1 cellular context compared by ENCODE assay signal in the genomic region with DNA sequence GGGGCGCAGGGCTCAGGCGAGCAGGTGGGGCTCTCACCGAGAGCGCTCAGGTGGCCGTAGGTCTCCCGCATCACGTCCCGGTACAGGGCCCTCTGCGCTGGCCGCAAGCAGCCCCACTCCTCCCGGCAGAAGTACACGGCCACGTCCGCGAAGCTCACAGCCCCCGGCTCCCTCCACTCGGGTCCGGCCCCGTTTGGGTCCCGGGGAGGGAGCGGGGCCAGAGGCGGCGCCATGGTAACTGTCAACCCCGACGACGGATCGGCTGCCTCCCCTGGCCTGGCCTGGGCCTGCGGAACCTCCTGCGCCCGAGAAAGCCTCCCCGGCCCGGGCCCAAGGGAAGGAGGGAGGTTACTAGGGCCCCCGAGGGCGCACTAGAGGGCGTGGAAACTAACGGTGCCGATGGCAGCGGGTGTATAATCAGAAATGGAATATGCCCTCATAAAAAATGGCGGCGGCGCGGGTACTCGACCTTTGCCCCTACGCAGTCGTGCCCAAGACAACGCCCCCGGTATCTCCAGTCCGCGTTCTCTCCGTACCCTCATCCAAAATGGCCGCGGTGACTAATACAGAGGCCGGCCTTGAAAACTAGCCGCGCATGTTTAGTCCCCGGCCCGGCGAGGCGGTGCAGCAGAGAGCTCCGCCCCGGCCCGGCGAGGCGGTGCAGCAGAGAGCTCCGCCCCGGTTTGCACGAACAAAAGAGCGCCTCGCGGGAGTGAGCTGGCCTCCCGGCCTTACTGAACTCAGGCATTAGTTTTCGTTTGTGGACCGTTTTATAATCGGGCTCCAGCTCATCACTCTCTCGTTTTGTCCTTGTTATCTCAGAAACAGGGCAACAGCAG.
TF ChIP-seq lines count a peak whose summit lies in the region.

Gene ZNF764, minus strand, starts transcription at position 425 of the 839 bp plus-strand sequence. Its CDS starts 192 bp downstream, at position 233.

TF ChIP-seq in HepG2, 621 proteins besides CTCF, POLR2A, EP300 and RAD21 (continues in another document):
- TF ChIP-seq, protein P1, sequence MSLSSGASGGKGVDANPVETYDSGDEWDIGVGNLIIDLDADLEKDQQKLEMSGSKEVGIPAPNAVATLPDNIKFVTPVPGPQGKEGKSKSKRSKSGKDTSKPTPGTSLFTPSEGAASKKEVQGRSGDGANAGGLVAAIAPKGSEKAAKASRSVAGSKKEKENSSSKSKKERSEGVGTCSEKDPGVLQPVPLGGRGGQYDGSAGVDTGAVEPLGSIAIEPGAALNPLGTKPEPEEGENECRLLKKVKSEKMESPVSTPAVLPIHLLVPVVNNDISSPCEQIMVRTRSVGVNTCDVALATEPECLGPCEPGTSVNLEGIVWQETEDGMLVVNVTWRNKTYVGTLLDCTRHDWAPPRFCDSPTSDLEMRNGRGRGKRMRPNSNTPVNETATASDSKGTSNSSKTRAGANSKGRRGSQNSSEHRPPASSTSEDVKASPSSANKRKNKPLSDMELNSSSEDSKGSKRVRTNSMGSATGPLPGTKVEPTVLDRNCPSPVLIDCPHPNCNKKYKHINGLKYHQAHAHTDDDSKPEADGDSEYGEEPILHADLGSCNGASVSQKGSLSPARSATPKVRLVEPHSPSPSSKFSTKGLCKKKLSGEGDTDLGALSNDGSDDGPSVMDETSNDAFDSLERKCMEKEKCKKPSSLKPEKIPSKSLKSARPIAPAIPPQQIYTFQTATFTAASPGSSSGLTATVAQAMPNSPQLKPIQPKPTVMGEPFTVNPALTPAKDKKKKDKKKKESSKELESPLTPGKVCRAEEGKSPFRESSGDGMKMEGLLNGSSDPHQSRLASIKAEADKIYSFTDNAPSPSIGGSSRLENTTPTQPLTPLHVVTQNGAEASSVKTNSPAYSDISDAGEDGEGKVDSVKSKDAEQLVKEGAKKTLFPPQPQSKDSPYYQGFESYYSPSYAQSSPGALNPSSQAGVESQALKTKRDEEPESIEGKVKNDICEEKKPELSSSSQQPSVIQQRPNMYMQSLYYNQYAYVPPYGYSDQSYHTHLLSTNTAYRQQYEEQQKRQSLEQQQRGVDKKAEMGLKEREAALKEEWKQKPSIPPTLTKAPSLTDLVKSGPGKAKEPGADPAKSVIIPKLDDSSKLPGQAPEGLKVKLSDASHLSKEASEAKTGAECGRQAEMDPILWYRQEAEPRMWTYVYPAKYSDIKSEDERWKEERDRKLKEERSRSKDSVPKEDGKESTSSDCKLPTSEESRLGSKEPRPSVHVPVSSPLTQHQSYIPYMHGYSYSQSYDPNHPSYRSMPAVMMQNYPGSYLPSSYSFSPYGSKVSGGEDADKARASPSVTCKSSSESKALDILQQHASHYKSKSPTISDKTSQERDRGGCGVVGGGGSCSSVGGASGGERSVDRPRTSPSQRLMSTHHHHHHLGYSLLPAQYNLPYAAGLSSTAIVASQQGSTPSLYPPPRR (CRISPR knock-in tag; IDR thresholded peaks at IDR 0.05; ENCODE audit: borderline replicate concordance): 0 out of 2 replicates have a peak, but pooled peaks have one; percentile 12
- no peak for TF ChIP-seq MTA1 (CRISPR knock-in tag; IDR thresholded peaks at IDR 0.05; ENCODE audit: borderline replicate concordance)
- TF ChIP-seq CEBPB (IDR thresholded peaks at IDR 0.05; ENCODE audit: borderline replicate concordance, low read depth, low read length): no peak
- peak; percentile 59; the same call in 1 of the 2 replicates for TF ChIP-seq ZNF44 (CRISPR knock-in tag; IDR thresholded peaks at IDR 0.05)
- peak; percentile 90 for TF ChIP-seq ZNF335 (CRISPR knock-in tag; IDR thresholded peaks at IDR 0.05)
- TF ChIP-seq XBP1 (CRISPR knock-in tag; IDR thresholded peaks at IDR 0.05): no peak
- 0 out of 2 replicates have a peak, but pooled peaks have one; percentile 19 for TF ChIP-seq ZNF263 (CRISPR knock-in tag; IDR thresholded peaks at IDR 0.05)
- no peak for TF ChIP-seq CBX2 (IDR thresholded peaks at IDR 0.05; ENCODE audit: low read depth, low read length)
- no peak for TF ChIP-seq CBX2 (CRISPR knock-in tag; IDR thresholded peaks at IDR 0.05; ENCODE audit: low read depth)
- peak; percentile 62; the same call in 1 of the 2 replicates for TF ChIP-seq HOXA9 (CRISPR knock-in tag; IDR thresholded peaks at IDR 0.05; ENCODE audit: borderline replicate concordance)
- peak; percentile 22; the same call in 1 of the 2 replicates for TF ChIP-seq ZNF205 (CRISPR knock-in tag; IDR thresholded peaks at IDR 0.05)
- TF ChIP-seq SOX13 (IDR thresholded peaks at IDR 0.05): no peak
- TF ChIP-seq SOX13 (CRISPR knock-in tag; conservative IDR thresholded peaks at IDR 0.05 in 1 of 2, IDR thresholded peaks at IDR 0.05 in 1 of 2): peak in 1 of 2 experiments; percentile 68; a peak in 2 of 4 replicates
- TF ChIP-seq, protein P2, sequence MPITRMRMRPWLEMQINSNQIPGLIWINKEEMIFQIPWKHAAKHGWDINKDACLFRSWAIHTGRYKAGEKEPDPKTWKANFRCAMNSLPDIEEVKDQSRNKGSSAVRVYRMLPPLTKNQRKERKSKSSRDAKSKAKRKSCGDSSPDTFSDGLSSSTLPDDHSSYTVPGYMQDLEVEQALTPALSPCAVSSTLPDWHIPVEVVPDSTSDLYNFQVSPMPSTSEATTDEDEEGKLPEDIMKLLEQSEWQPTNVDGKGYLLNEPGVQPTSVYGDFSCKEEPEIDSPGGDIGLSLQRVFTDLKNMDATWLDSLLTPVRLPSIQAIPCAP (CRISPR knock-in tag; IDR thresholded peaks at IDR 0.05; ENCODE audit: low read depth): peak; percentile 70; the same call in 1 of the 2 replicates
- no peak; the same call in none of the 2 replicates for TF ChIP-seq ZSCAN31 (CRISPR knock-in tag; IDR thresholded peaks at IDR 0.05; ENCODE audit: low read depth)
- TF ChIP-seq ZNF766 (CRISPR knock-in tag; IDR thresholded peaks at IDR 0.05; ENCODE audit: borderline replicate concordance): no peak; the same call in 1 of the 2 replicates
- TF ChIP-seq TBX3 (IDR thresholded peaks at IDR 0.05; ENCODE audit: borderline replicate concordance): no peak; the same call in 1 of the 2 replicates
- TF ChIP-seq, protein P3, sequence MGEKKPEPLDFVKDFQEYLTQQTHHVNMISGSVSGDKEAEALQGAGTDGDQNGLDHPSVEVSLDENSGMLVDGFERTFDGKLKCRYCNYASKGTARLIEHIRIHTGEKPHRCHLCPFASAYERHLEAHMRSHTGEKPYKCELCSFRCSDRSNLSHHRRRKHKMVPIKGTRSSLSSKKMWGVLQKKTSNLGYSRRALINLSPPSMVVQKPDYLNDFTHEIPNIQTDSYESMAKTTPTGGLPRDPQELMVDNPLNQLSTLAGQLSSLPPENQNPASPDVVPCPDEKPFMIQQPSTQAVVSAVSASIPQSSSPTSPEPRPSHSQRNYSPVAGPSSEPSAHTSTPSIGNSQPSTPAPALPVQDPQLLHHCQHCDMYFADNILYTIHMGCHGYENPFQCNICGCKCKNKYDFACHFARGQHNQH (CRISPR knock-in tag; IDR thresholded peaks at IDR 0.05): peak; percentile 89
- no peak; the same call in 1 of the 2 replicates for TF ChIP-seq ZNF816 (CRISPR knock-in tag; IDR thresholded peaks at IDR 0.05; ENCODE audit: borderline replicate concordance)
- no peak; the same call in 1 of the 2 replicates for TF ChIP-seq NFIC (IDR thresholded peaks at IDR 0.05; ENCODE audit: low read length)
- TF ChIP-seq ARNT2 (CRISPR knock-in tag; IDR thresholded peaks at IDR 0.05; ENCODE audit: low read depth): peak; percentile 61; the same call in 1 of the 2 replicates
- no peak for TF ChIP-seq ZBTB42 (CRISPR knock-in tag; IDR thresholded peaks at IDR 0.05)
- no peak; the same call in 1 of the 2 replicates for TF ChIP-seq ZNF160 (CRISPR knock-in tag; IDR thresholded peaks at IDR 0.05)
- TF ChIP-seq ZNF550 (CRISPR knock-in tag; IDR thresholded peaks at IDR 0.05; ENCODE audit: borderline replicate concordance): no peak
- peak; percentile 24; the same call in 1 of the 2 replicates for TF ChIP-seq ZNF749 (CRISPR knock-in tag; IDR thresholded peaks at IDR 0.05; ENCODE audit: borderline replicate concordance)
- TF ChIP-seq RFX5 (IDR thresholded peaks at IDR 0.05; ENCODE audit: low read depth, low read length): 0 out of 2 replicates have a peak, but pooled peaks have one; percentile 19
- peak; percentile 83; the same call in 1 of the 2 replicates for TF ChIP-seq SIN3A (IDR thresholded peaks at IDR 0.05; ENCODE audit: borderline replicate concordance, low read depth, low read length)
- TF ChIP-seq HOMEZ (CRISPR knock-in tag; IDR thresholded peaks at IDR 0.05; ENCODE audit: low read depth): peak; percentile 47; the same call in 1 of the 2 replicates
- no peak for TF ChIP-seq NR3C1 (CRISPR knock-in tag; IDR thresholded peaks at IDR 0.05)
- 0 out of 2 replicates have a peak, but pooled peaks have one; percentile 38 for TF ChIP-seq ZZZ3 (CRISPR knock-in tag; IDR thresholded peaks at IDR 0.05; ENCODE audit: borderline replicate concordance)
- TF ChIP-seq ZNF451 (CRISPR knock-in tag; IDR thresholded peaks at IDR 0.05): peak; percentile 43; the same call in 1 of the 2 replicates
- no peak for TF ChIP-seq TEAD2 (CRISPR knock-in tag; IDR thresholded peaks at IDR 0.05)
- peak; percentile 75 for TF ChIP-seq ESRRA (CRISPR knock-in tag; IDR thresholded peaks at IDR 0.05; ENCODE audit: low read depth)
- peak; percentile 93 for TF ChIP-seq SP5 (CRISPR knock-in tag; IDR thresholded peaks at IDR 0.05; ENCODE audit: borderline replicate concordance, low read depth)
- TF ChIP-seq ZNF468 (CRISPR knock-in tag; IDR thresholded peaks at IDR 0.05): peak; percentile 50; the same call in 1 of the 2 replicates
- TF ChIP-seq ZFP36 (IDR thresholded peaks at IDR 0.05; ENCODE audit: borderline replicate concordance, low read depth, low read length, partially characterized antibody): no peak
- TF ChIP-seq ZNF567 (CRISPR knock-in tag; IDR thresholded peaks at IDR 0.05; ENCODE audit: borderline replicate concordance): no peak
- no peak for TF ChIP-seq ZFP37 (CRISPR knock-in tag; IDR thresholded peaks at IDR 0.05; ENCODE audit: borderline replicate concordance)
- no peak for TF ChIP-seq ZNF652 (CRISPR knock-in tag; IDR thresholded peaks at IDR 0.05; ENCODE audit: borderline replicate concordance, low read depth)
- peak; percentile 44; the same call in 1 of the 2 replicates for TF ChIP-seq SIX1 (CRISPR knock-in tag; IDR thresholded peaks at IDR 0.05; ENCODE audit: borderline replicate concordance)
- TF ChIP-seq IRF9 (CRISPR knock-in tag; IDR thresholded peaks at IDR 0.05; ENCODE audit: borderline replicate concordance): peak; percentile 65; the same call in 1 of the 2 replicates
- no peak for TF ChIP-seq NPAS2 (CRISPR knock-in tag; IDR thresholded peaks at IDR 0.05; ENCODE audit: borderline replicate concordance)
- no peak for TF ChIP-seq FOXP1 (IDR thresholded peaks at IDR 0.05)
- TF ChIP-seq FOXP1 (CRISPR knock-in tag; IDR thresholded peaks at IDR 0.05): peak; percentile 4; the same call in 1 of the 2 replicates
- no peak; the same call in 1 of the 2 replicates for TF ChIP-seq MEIS2 (CRISPR knock-in tag; IDR thresholded peaks at IDR 0.05)
- TF ChIP-seq MXD4 (CRISPR knock-in tag; IDR thresholded peaks at IDR 0.05): peak; percentile 54; the same call in 1 of the 2 replicates
- TF ChIP-seq SIX4 (CRISPR knock-in tag; IDR thresholded peaks at IDR 0.05): no peak; the same call in 1 of the 2 replicates
- peak; percentile 87 for TF ChIP-seq ZNF280D (CRISPR knock-in tag; IDR thresholded peaks at IDR 0.05)
- peak; percentile 89 for TF ChIP-seq ELF1 (CRISPR knock-in tag; IDR thresholded peaks at IDR 0.05)
- TF ChIP-seq CREBL2 (CRISPR knock-in tag; IDR thresholded peaks at IDR 0.05; ENCODE audit: borderline replicate concordance): no peak; the same call in 1 of the 2 replicates
- TF ChIP-seq ZNF337 (CRISPR knock-in tag; IDR thresholded peaks at IDR 0.05; ENCODE audit: borderline replicate concordance, low read depth): no peak; the same call in 1 of the 2 replicates
